In the genomic region with DNA sequence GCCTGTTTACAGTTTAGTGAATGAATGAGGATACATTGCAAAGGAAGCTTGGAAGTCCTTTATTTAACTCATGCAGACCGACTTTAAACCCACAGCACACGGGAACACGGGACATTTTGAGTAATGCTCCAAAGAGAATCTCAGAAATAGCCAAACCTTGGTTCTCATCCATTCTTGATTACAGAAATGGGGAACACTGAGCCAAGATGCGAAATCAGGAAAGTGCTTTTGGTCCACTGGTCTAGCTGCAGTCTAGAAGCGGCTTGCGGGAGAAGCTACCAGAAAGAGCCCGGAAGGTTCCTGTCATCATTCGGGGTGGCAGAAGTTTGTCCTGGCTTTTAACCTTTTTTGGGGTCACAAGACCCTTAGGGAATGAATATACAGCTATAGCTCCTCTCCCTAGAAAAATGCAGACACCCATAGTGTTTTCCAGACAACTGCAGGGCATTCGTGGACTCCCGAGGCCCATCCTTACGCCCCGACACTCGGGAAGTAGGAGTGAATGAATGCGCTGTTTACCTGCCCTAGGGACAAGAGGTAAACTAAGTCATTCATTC, we compare ENCODE assay signal across 8 cellular contexts. TPM values are rescaled to one million over a fixed set of nuclear protein-coding genes. Genes with fewer than 3 reads are reported as not detected.
DNase-seq lines count a peak whose midpoint lies in the region; TF ChIP-seq lines count a peak whose summit lies in the region.

No MANE protein-coding gene starts in this region.

- H3K9me3 ChIP-seq in GM23248 (ENCODE audit: low read depth) (no peaks in the 10 kb centered on the region), SJSA1 (replicated peaks) (peaks cover 5% of the 10 kb centered on the region)

- DNase-seq in GM23248 (peak; percentile 46), SJSA1 (ENCODE audit: low read depth in 1 of 2, low spot score in 2 of 2) (no peak), fibroblast of pulmonary artery (ENCODE audit: low read depth) (no peak), retinal pigment epithelial cell (ENCODE audit: low read depth) (no peak), cerebellar nuclear complex (lab: John Stamatoyannopoulos, UW) (no peak), H4 (ENCODE audit: low spot score) (no peak), NCI-H2196 (lab: John Stamatoyannopoulos, UW; ENCODE audit: unreplicated experiment) (no peak)
- DNase-seq in activated CD4-positive, CD25-positive, alpha-beta regulatory T cell treated with anti-CD3 and anti-CD28 coated beads, Interleukin-2, amount 50 U/mL, for 72 hours, result no peak

- in situ Hi-C loops in GM23248 (cut with MboI), result no loop called here

- H3K9ac ChIP-seq in GM23248, result peak overlapping the region; percentile 95

- TF ChIP-seq CTCF in fibroblast of pulmonary artery (IDR thresholded peaks at IDR 0.05; ENCODE audit: low read length, missing control alignments) (no peak), retinal pigment epithelial cell (conservative IDR thresholded peaks at IDR 0.05; ENCODE audit: low read depth, low read length) (no peak)

- H3K36me3 ChIP-seq in GM23248 (ENCODE audit: low read depth), result no peaks in the 10 kb centered on the region
- H3K36me3 ChIP-seq in SJSA1, result peaks cover 14% of the 10 kb centered on the region

- WGBS in GM23248 (ENCODE audit: low coverage in 1 of 2, low lambda C conversion rate in 2 of 2, missing lambda C conversion rate in 2 of 2), 2 experiments, result 9 to 10% methylated on average over 14 of the region's 14 CpGs

- H3F3A ChIP-seq in GM23248 (ENCODE audit: insufficient read depth), result peaks cover 10% of the 10 kb centered on the region; the same call in 1 of the 2 replicates

- H3K4me1 ChIP-seq in GM23248 (ENCODE audit: insufficient read depth) (peaks cover 23% of the 10 kb centered on the region), SJSA1 (replicated peaks) (peaks cover 26% of the 10 kb centered on the region)

- H3K9me2 ChIP-seq in GM23248 (ENCODE audit: insufficient read depth), result no peaks in the 10 kb centered on the region; the same call in 1 of the 2 replicates

- H2AFZ ChIP-seq in GM23248, result peak overlapping the region; percentile 94

- H4K20me1 ChIP-seq in GM23248 (ENCODE audit: insufficient read depth), result no peaks in the 10 kb centered on the region

- H3K4me2 ChIP-seq in GM23248 (ENCODE audit: unreplicated experiment), result peak overlapping the region; percentile 95

- H3K4me3 ChIP-seq in GM23248 (peak overlapping the region; percentile 98), SJSA1 (peak overlapping the region; percentile 97), fibroblast of pulmonary artery (replicated peaks; ENCODE audit: low read depth, low read length) (peak overlapping the region; percentile 77), retinal pigment epithelial cell (ENCODE audit: low read length) (peak overlapping the region; percentile 71)

- H3K27me3 ChIP-seq in GM23248 (replicated peaks; ENCODE audit: insufficient read depth) (no peaks in the 10 kb centered on the region), SJSA1 (replicated peaks) (no peaks in the 10 kb centered on the region)

- peak overlapping the region; percentile 79 for H3K27ac ChIP-seq in GM23248
- H3K27ac ChIP-seq in SJSA1, result peak overlapping the region; percentile 78

- peaks cover 44% of the 10 kb centered on the region for H3K79me2 ChIP-seq in GM23248 (ENCODE audit: insufficient read depth)

RNA-seq across cellular contexts. Expression of a gene that starts 0.5 kb away (rescaled TPM):
- total RNA-seq in GM23248 (2014; rRNA removed; shearing (Covaris generic)), result 52.6 and 53.0 TPM in 2 replicates
- polyA plus RNA-seq in GM23248 (2016; fragmentation: Nextera tagmentation; extraction: Ambion mirVana), result 26.7 and 30.7 TPM in 2 replicates
- 28.4 and 41.3 TPM in 2 replicates for total RNA-seq in SJSA1 (2014; rRNA removed; shearing (Covaris generic))
- total RNA-seq in H4 (2014; rRNA removed; shearing (Covaris generic)), result 16.1 and 18.8 TPM in 2 replicates
